In the genomic region with DNA sequence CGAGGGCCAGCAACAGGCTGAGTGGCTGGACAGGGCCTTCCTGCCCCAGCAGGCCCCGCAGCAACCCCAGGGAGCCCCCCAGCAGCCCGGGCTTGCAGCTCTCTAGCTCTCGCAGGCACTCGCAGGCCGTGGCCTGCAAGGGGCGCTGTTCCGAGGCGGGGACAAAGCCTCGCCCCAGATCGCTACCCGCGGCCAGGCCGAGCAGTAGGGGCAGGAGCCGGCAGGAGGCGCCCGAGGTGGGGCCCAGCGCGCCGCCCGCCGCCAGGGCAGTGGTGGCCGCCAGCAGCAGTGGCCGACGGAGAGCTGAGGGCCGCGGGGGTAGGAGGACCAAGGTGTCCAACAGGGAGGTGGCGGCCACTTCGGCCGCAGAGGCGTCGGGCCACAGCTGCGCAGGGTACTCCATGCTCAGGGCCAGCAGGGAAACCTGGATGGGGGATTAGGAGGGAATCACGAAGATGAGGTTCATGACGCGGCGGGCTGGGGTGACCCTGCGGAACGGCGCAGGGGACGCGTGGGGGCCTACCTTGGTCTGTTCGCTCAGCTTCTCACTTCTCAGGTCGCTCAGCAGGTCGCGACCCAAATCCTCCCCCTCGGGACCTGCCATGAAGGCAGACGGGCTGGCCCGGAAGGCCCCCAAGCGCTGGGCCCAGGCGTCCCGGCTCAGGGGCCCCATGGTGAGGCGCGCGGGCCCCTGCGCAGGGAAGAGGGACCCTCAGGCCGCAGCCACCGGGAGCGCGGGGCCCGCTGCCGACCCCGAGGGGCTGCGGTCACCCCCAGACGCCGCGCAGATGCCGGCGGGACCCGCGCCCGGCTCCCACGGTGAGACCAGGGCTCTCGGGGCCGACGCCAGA, we compare ENCODE assay signal across 8 cellular contexts. TPM values are rescaled to one million over a fixed set of nuclear protein-coding genes. Genes with fewer than 3 reads are reported as not detected.
DNase-seq lines count a peak whose midpoint lies in the region; ATAC-seq and TF ChIP-seq lines count a peak whose summit lies in the region.

No MANE protein-coding gene starts in this region.

- H3K4me3 Mint-ChIP-seq in CD8-positive, alpha-beta memory T cell = peak overlapping the region; percentile 68 to 92 (median 84)
- H3K4me3 Mint-ChIP-seq in neural progenitor cell = peak overlapping the region; percentile 91

- H4K20me1 ChIP-seq in neural progenitor cell (ENCODE audit: low read depth) = no peaks in the 10 kb centered on the region

- peak overlapping the region in 7 of 8 donors; percentile 23 to 87 (median 61) for H3K27ac Mint-ChIP-seq in CD8-positive, alpha-beta memory T cell
- H3K27ac Mint-ChIP-seq in neural progenitor cell = peak overlapping the region; percentile 63

- H3K9ac ChIP-seq in neural progenitor cell = peak overlapping the region; percentile 27

- no peak for TF ChIP-seq EP300 in stomach (IDR thresholded peaks at IDR 0.05)

- peaks cover 18% of the 10 kb centered on the region for H3F3A ChIP-seq in neural progenitor cell (ENCODE audit: low read depth)

- DNase-seq in CD8-positive, alpha-beta memory T cell = peak; percentile 66 to 83 (median 75)
- peak in 73 of 76 experiments; percentile 18 to 90 (median 76) for DNase-seq in HUDEP-2 (lab: John Stamatoyannopoulos, UW; ENCODE audit: unreplicated experiment in 76 of 76)
- peak; percentile 55 for DNase-seq in activated gamma-delta T cell (lab: John Stamatoyannopoulos, UW)
- peak; percentile 78 to 94 for DNase-seq in foreskin fibroblast
- DNase-seq in neural progenitor cell (ENCODE audit: low spot score) = peak; percentile 91
- peak; percentile 86 for DNase-seq in stomach

- H3K27me3 ChIP-seq in CD8-positive, alpha-beta memory T cell (ENCODE audit: insufficient read depth, low read length, poor library complexity, severe bottlenecking) = no peaks in the 10 kb centered on the region
- H3K27me3 ChIP-seq in neural progenitor cell (peaks cover 49% of the 10 kb centered on the region), stomach (peaks cover 0 to 5% (median 0%) of the 10 kb centered on the region in 3 donors)

- H3K9me3 Mint-ChIP-seq in CD8-positive, alpha-beta memory T cell = no peaks in the 10 kb centered on the region
- H3K9me3 Mint-ChIP-seq in neural progenitor cell = no peaks in the 10 kb centered on the region

- intact Hi-C loops in stomach (cut with DNase I; ENCODE audit: low total_unique reads) = loop anchor here (5.0 kb wide), 1 partner anchor 32 kb away; no protein-coding TSS in a partner anchor

- peak overlapping the region; percentile 99 for H3K4me2 ChIP-seq in neural progenitor cell

- CTCF ChIA-PET in CD8-positive, alpha-beta memory T cell (lab: Charles Lee) = interaction anchor here (0.6 to 3.8 kb wide), 36 partner anchors 8 to 739 kb away, joined by 3 to 47 read pairs (median 5); a partner anchor contains a TSS

- POLR2A ChIA-PET in CD8-positive, alpha-beta memory T cell (lab: Charles Lee) = interaction anchor here (0.5 to 1.0 kb wide), 4 partner anchors 38 to 366 kb away, joined by 3 to 5 read pairs (median 4); a partner anchor contains a TSS

- H3K36me3 ChIP-seq in CD8-positive, alpha-beta memory T cell (ENCODE audit: insufficient read depth, low read length) = no peaks in the 10 kb centered on the region
- H3K36me3 ChIP-seq in neural progenitor cell = no peaks in the 10 kb centered on the region
- peaks cover 21 to 31% (median 30%) of the 10 kb centered on the region in 4 donors for H3K36me3 ChIP-seq in stomach

- TF ChIP-seq CTCF in foreskin fibroblast (IDR thresholded peaks at IDR 0.05; ENCODE audit: low read depth, low read length) = peak; percentile 98
- TF ChIP-seq CTCF in neural progenitor cell (IDR thresholded peaks at IDR 0.05) = peak; percentile 85
- peak in 5 of 7 experiments; percentile 81 to 98 (median 94) for TF ChIP-seq CTCF in stomach (IDR thresholded peaks at IDR 0.05)

- peaks cover 0 to 27% (median 0%) of the 10 kb centered on the region in 3 donors for H3K36me3 Mint-ChIP-seq in CD8-positive, alpha-beta memory T cell
- H3K36me3 Mint-ChIP-seq in neural progenitor cell = peaks cover 2% of the 10 kb centered on the region

- no peaks in the 10 kb centered on the region for H3K79me2 ChIP-seq in neural progenitor cell (ENCODE audit: low read depth)

- H2AFZ ChIP-seq in neural progenitor cell (replicated peaks) = peak overlapping the region; percentile 97

- ATAC-seq in GM19452 (IDR thresholded peaks at IDR 0.05; ENCODE audit: unreplicated experiment) = peak; percentile 45

- TF ChIP-seq POLR2A in Raji (IDR thresholded peaks at IDR 0.05; ENCODE audit: insufficient read depth, low read depth, low read length) (peak; percentile 51), stomach (IDR thresholded peaks at IDR 0.05) (no peak)

- WGBS in stomach, 5 donors = 0 to 5% (median 2%) methylated on average over 34 to 76 of the region's 76 CpGs

- H3K27ac ChIP-seq in CD8-positive, alpha-beta memory T cell (ENCODE audit: low read depth, low read length) = peak overlapping the region; percentile 64
- H3K27ac ChIP-seq in neural progenitor cell = no peak overlapping the region
- peak overlapping the region; percentile 65 to 93 (median 89) for H3K27ac ChIP-seq in stomach

- H3K4me1 ChIP-seq in CD8-positive, alpha-beta memory T cell (ENCODE audit: insufficient read depth, low read length) = peaks cover 13% of the 10 kb centered on the region
- H3K4me1 ChIP-seq in neural progenitor cell = peaks cover 8% of the 10 kb centered on the region
- peaks cover 22 to 53% (median 45%) of the 10 kb centered on the region in 4 donors for H3K4me1 ChIP-seq in stomach

- H3K4me3 ChIP-seq in CD8-positive, alpha-beta memory T cell (ENCODE audit: low read length) = peak overlapping the region; percentile 76
- H3K4me3 ChIP-seq in foreskin fibroblast (ENCODE audit: low read depth in 1 of 2, low read length in 2 of 2) (peak overlapping the region; percentile 90 to 93), neural progenitor cell (peak overlapping the region; percentile 83), stomach (peak overlapping the region; percentile 78 to 97 (median 96))

- H3K9me3 ChIP-seq in CD8-positive, alpha-beta memory T cell (ENCODE audit: low read length) = no peaks in the 10 kb centered on the region
- H3K9me3 ChIP-seq in neural progenitor cell (ENCODE audit: low read depth) (no peaks in the 10 kb centered on the region), stomach (no peaks in the 10 kb centered on the region)

- peaks cover 2 to 36% (median 8%) of the 10 kb centered on the region in 3 donors for H3K4me1 Mint-ChIP-seq in CD8-positive, alpha-beta memory T cell
- peaks cover 3% of the 10 kb centered on the region for H3K4me1 Mint-ChIP-seq in neural progenitor cell

- H3K27me3 Mint-ChIP-seq in CD8-positive, alpha-beta memory T cell = no peaks in the 10 kb centered on the region
- H3K27me3 Mint-ChIP-seq in neural progenitor cell (ENCODE audit: insufficient read depth, low read depth) = peaks cover 28% of the 10 kb centered on the region

RNA-seq across cellular contexts. Expression of a gene that starts 0.6 kb away (rescaled TPM):
- total RNA-seq in CD8-positive, alpha-beta memory T cell = 10 to 100 TPM; 16.2 to 17.4 TPM
- polyA plus RNA-seq in CD8-positive, alpha-beta memory T cell = 18.1 TPM
- total RNA-seq in neural progenitor cell (ENCODE audit: low replicate concordance) (3.6 and 13.8 TPM in 2 replicates), stomach (10 to 100 TPM in 4 of 5 donors, 1 to 10 TPM in 1; 7.3 to 44.9 (median 19.6) TPM)
- polyA plus RNA-seq in stomach = 1 to 10 TPM; 3.6 to 5.1 (median 3.7) TPM

RNA-seq across cellular contexts. Expression of a gene that starts 6.7 kb away (rescaled TPM):
- total RNA-seq in CD8-positive, alpha-beta memory T cell = not detected
- not detected for polyA plus RNA-seq in CD8-positive, alpha-beta memory T cell
- 0.12 TPM in 1 of 2 replicates, not detected in the other for total RNA-seq in neural progenitor cell (ENCODE audit: low replicate concordance)
- total RNA-seq in stomach = 100 to 1,000 TPM in 1 of 5 donors, 10 to 100 TPM in 1, 1 to 10 TPM in 2, not detected in 1; 1.2 to 120 (median 9.9) TPM
- polyA plus RNA-seq in stomach = 1 to 10 TPM in 2 of 3 donors, under 1 TPM in 1; 0.92 to 7.8 (median 1.3) TPM

RNA-seq across cellular contexts. Expression of a gene that starts 53.6 kb away (rescaled TPM):
- 1 to 10 TPM; 2.0 to 2.8 TPM for total RNA-seq in CD8-positive, alpha-beta memory T cell
- polyA plus RNA-seq in CD8-positive, alpha-beta memory T cell = 0.77 TPM
- total RNA-seq in neural progenitor cell (ENCODE audit: low replicate concordance) (1.4 and 3.0 TPM in 2 replicates), stomach (1 to 10 TPM in 2 of 5 donors, under 1 TPM in 1, not detected in 2; 0.29 to 1.4 (median 1.3) TPM)
- polyA plus RNA-seq in stomach = under 1 TPM; 0.25 to 0.90 (median 0.61) TPM

RNA-seq across cellular contexts. Expression of a gene that starts 59.5 kb away (rescaled TPM):
- total RNA-seq in CD8-positive, alpha-beta memory T cell = 100 to 1,000 TPM; 106 to 114 TPM
- 87.7 TPM for polyA plus RNA-seq in CD8-positive, alpha-beta memory T cell
- total RNA-seq in neural progenitor cell (ENCODE audit: low replicate concordance) (23.4 and 53.3 TPM in 2 replicates), stomach (100 to 1,000 TPM in 1 of 5 donors, 10 to 100 TPM in 4; 14.1 to 171 (median 49.0) TPM)
- polyA plus RNA-seq in stomach = 10 to 100 TPM; 69.2 to 86.4 (median 83.9) TPM
